8 cellular contexts compared by ENCODE assay signal in genomic region chr4:20251061-20251795, GRCh38. TPM values are rescaled to one million over a fixed set of nuclear protein-coding genes. Genes with fewer than 3 reads are reported as not detected.
DNase-seq lines count a peak whose midpoint lies in the region; ATAC-seq and TF ChIP-seq lines count a peak whose summit lies in the region.

No MANE protein-coding gene starts in this region.

- H3K4me3 ChIP-seq in HUES6 (ENCODE audit: low read depth, low read length) (peak overlapping the region; percentile 87), endocrine pancreas (ENCODE audit: control insufficient read depth, insufficient read depth, low read length) (peak overlapping the region; percentile 28), prostate gland (peak overlapping the region; percentile 52 to 56), OCI-LY7 (ENCODE audit: low read depth, low read length, poor library complexity, severe bottlenecking) (no peak overlapping the region)

- intact Hi-C loops in prostate gland (cut with DNase I), result loop anchor here (5.0 kb wide), 2 partner anchors 181 to 296 kb away; no protein-coding TSS in a partner anchor
- intact Hi-C loops in OCI-LY7 (cut with micrococcal nuclease; ENCODE audit: unreplicated experiment), result no loop called here

- POLR2A ChIA-PET in OCI-LY7 (lab: Charles Lee), result no interaction called here

- no peaks in the 10 kb centered on the region for H3K79me2 ChIP-seq in OCI-LY7 (ENCODE audit: insufficient read depth, low read depth, low read length)

- no peaks in the 10 kb centered on the region for H4K20me1 ChIP-seq in OCI-LY7 (ENCODE audit: insufficient read depth, low read length)

- H3K4me1 ChIP-seq in HUES6 (ENCODE audit: control insufficient read depth, insufficient read depth, low read length), result peaks cover 24% of the 10 kb centered on the region; the same call in 1 of the 2 replicates
- H3K4me1 ChIP-seq in endocrine pancreas (ENCODE audit: control insufficient read depth, insufficient read depth, low read length), result no peaks in the 10 kb centered on the region
- H3K4me1 ChIP-seq in prostate gland (replicated peaks), result no peaks in the 10 kb centered on the region
- H3K4me1 ChIP-seq in OCI-LY7 (ENCODE audit: insufficient read depth, low read length, poor library complexity, severe bottlenecking), result no peaks in the 10 kb centered on the region

- H3K27ac ChIP-seq in HUES6 (ENCODE audit: low read depth, low read length) (no peak overlapping the region), prostate gland (peak overlapping the region in 1 of 2 donors; percentile 43), OCI-LY7 (ENCODE audit: low read depth, low read length, poor library complexity, severe bottlenecking) (no peak overlapping the region)

- no TSS peak for BruUV-seq in OCI-LY7 (replicated peaks; lab: Mats Ljungman, UMichigan)

- no peak for TF ChIP-seq POLR2A in prostate gland (IDR thresholded peaks at IDR 0.05)

- no peaks in the 10 kb centered on the region for H3K36me3 ChIP-seq in HUES6 (ENCODE audit: control insufficient read depth, insufficient read depth, low read length)
- no peaks in the 10 kb centered on the region for H3K36me3 ChIP-seq in endocrine pancreas (ENCODE audit: control insufficient read depth, insufficient read depth, low read length)
- H3K36me3 ChIP-seq in prostate gland, result no peaks in the 10 kb centered on the region
- no peaks in the 10 kb centered on the region for H3K36me3 ChIP-seq in OCI-LY7 (ENCODE audit: insufficient read depth, low read length)

- no peak overlapping the region for H3K4me2 ChIP-seq in OCI-LY7 (ENCODE audit: low read length)

- WGBS in prostate gland, result 2% methylated on average over 32 of the region's 35 CpGs

- CTCF ChIA-PET in OCI-LY7 (lab: Charles Lee; ENCODE audit: unreplicated experiment), result no interaction called here

- peak in 1 of 4 experiments; percentile 19 for TF ChIP-seq CTCF in prostate gland (IDR thresholded peaks at IDR 0.05)
- no peak for TF ChIP-seq CTCF in OCI-LY7 (conservative IDR thresholded peaks at IDR 0.05; ENCODE audit: low read length)

- no peaks in the 10 kb centered on the region for H3K9me3 ChIP-seq in HUES6 (ENCODE audit: control insufficient read depth, insufficient read depth, low read depth, low read length)
- no peaks in the 10 kb centered on the region for H3K9me3 ChIP-seq in endocrine pancreas (ENCODE audit: control insufficient read depth, low read length)
- H3K9me3 ChIP-seq in prostate gland, result no peaks in the 10 kb centered on the region
- H3K9me3 ChIP-seq in OCI-LY7 (ENCODE audit: low read length), result no peaks in the 10 kb centered on the region

- H2AFZ ChIP-seq in OCI-LY7 (ENCODE audit: low read length), result no peak overlapping the region

- H3K9ac ChIP-seq in HUES6 (ENCODE audit: low read length) (peak overlapping the region; percentile 52), endocrine pancreas (ENCODE audit: control insufficient read depth, insufficient read depth, low read length) (no peak overlapping the region)

- DNase-seq in prostate gland (ENCODE audit: low spot score) (no peak), OCI-LY7 (ENCODE audit: low spot score) (no peak), NCI-H187 (lab: John Stamatoyannopoulos, UW) (no peak)

- H3K9me2 ChIP-seq in OCI-LY7 (ENCODE audit: insufficient read depth, low read length), result no peaks in the 10 kb centered on the region

- ATAC-seq in GM19372 (IDR thresholded peaks at IDR 0.05; ENCODE audit: low read depth, unreplicated experiment), result peak; percentile 23
- no peak for ATAC-seq in GM18498 (IDR thresholded peaks at IDR 0.05; ENCODE audit: unreplicated experiment)
- no peak for ATAC-seq in HG02623 (IDR thresholded peaks at IDR 0.05; ENCODE audit: unreplicated experiment)

- H3K27me3 ChIP-seq in HUES6 (ENCODE audit: control insufficient read depth, insufficient read depth, low read length) (peaks cover 59% of the 10 kb centered on the region), endocrine pancreas (ENCODE audit: control insufficient read depth, insufficient read depth, low read length) (peaks cover 8% of the 10 kb centered on the region), prostate gland (replicated peaks; ENCODE audit: insufficient read depth) (peaks cover 4% of the 10 kb centered on the region)

RNA-seq across cellular contexts. Expression of gene SLIT2, which starts 0.5 kb away (rescaled TPM):
- total RNA-seq in prostate gland, result 10 to 100 TPM in 1 of 2 donors, 1 to 10 TPM in 1; 8.5 to 11.0 TPM
- total RNA-seq in OCI-LY7 (2014; rRNA removed; shearing (Covaris generic)), result not detected in 2 replicates
- total RNA-seq in OCI-LY7 (2022), result not detected in 2 replicates

Comparison
In these comparisons a context has a peak if more than half of its experiments do, and no peak if none do; other contexts are left out.
1. RNA of gene SLIT2, which starts 0.5 kb away (total RNA-seq): 8.5 to 11.0 TPM in prostate gland; not detected in OCI-LY7; every median in the first group is over 4 times any median in the second.